20 cellular contexts compared by ENCODE assay signal in genomic region chr11:77092382-77092781, GRCh38. TPM values are rescaled to one million over a fixed set of nuclear protein-coding genes. Genes with fewer than 3 reads are reported as not detected.
"Had no signal": no experiment of that assay in that cellular context is flagged by ENCODE, and none has a peak within 500 bp of the region (broad histone marks: within the 10 kb centered on the region; RNA-seq: fewer than 3 reads in every experiment).

No MANE protein-coding gene starts in this region.

- ATAC-seq: activated CD4-positive, alpha-beta T cell treated with anti-CD3 and anti-CD28 coated beads for 36 hours; foreskin keratinocyte; naive thymus-derived CD4-positive, alpha-beta T cell; pancreas; stimulated activated naive CD8-positive, alpha-beta T cell treated with anti-CD3 and anti-CD28 coated beads, Interleukin-15, Interleukin-2, amounts not matched to agents 100 U/mL and 50 U/mL, for 24 hours; WTC11 had no signal

- H3K27me3 ChIP-seq: colonic mucosa, foreskin keratinocyte, pancreas, tibial artery, uterus had no signal

- H3K9me3 ChIP-seq: colonic mucosa, pancreas, tibial artery, uterus had no signal

- H3K4me3 ChIP-seq: colonic mucosa, pancreas, SK-N-MC, tibial artery, uterus had no signal

- H3K4me1 ChIP-seq: foreskin keratinocyte, tibial artery, uterus had no signal

- H3K27ac ChIP-seq: colonic mucosa, foreskin keratinocyte, pancreas, SK-N-MC, tibial artery, uterus had no signal

- H3K36me3 ChIP-seq: colonic mucosa, pancreas, tibial artery, uterus had no signal

- DNase-seq: activated CD4-positive, alpha-beta T cell treated with anti-CD3 and anti-CD28 coated beads for 36 hours; activated CD4-positive, alpha-beta T cell treated with anti-CD3 and anti-CD28 coated beads, Interleukin-2, amount 50 U/mL, for 48 hours; activated gamma-delta T cell treated with Interleukin-2 at 50 U/mL for 16 hours; colonic mucosa; endodermal cell; foreskin keratinocyte; kidney glomerular epithelial cell; naive thymus-derived CD4-positive, alpha-beta T cell; stimulated activated CD4-positive, alpha-beta T cell treated with anti-CD3 and anti-CD28 coated beads, Interleukin-2, amount 100 ng/mL, for 24 hours; stimulated activated naive CD8-positive, alpha-beta T cell treated with anti-CD3 and anti-CD28 coated beads, Interleukin-15, Interleukin-2, amounts not matched to agents 100 U/mL and 50 U/mL, for 24 hours; uterus had no signal

RNA-seq across cellular contexts. Expression of gene OMP, which starts 10.3 kb away (rescaled TPM):
- total RNA-seq: activated CD4-positive, alpha-beta T cell treated with anti-CD3 and anti-CD28 coated beads for 36 hours; activated T-helper 1 cell treated with anti-CD3 and anti-CD28 coated beads, Interleukin-12 subunit alpha, Interleukin-12 subunit beta, Interleukin-2, Interleukin-4 antibody, amounts not matched to agents 30 ng/mL and 10 ng/mL and 1 ng/mL, durations not matched to agents 14 hours and 24 hours and 36 hours; epithelial cell of proximal tubule; foreskin keratinocyte; lung microvascular endothelial cell; WTC11 had no signal
- polyA plus RNA-seq: fibroblast of lung; foreskin keratinocyte; naive thymus-derived CD4-positive, alpha-beta T cell had no signal

RNA-seq across cellular contexts. Expression of gene MYO7A, which starts 35.7 kb away (rescaled TPM):
- polyA plus RNA-seq: naive thymus-derived CD4-positive, alpha-beta T cell had no signal

RNA-seq across cellular contexts. Expression of gene B3GNT6, which starts 58.2 kb away (rescaled TPM):
- total RNA-seq: activated CD4-positive, alpha-beta T cell treated with anti-CD3 and anti-CD28 coated beads for 36 hours; activated T-helper 1 cell treated with anti-CD3 and anti-CD28 coated beads, Interleukin-12 subunit alpha, Interleukin-12 subunit beta, Interleukin-2, Interleukin-4 antibody, amounts not matched to agents 30 ng/mL and 10 ng/mL and 1 ng/mL, durations not matched to agents 14 hours and 24 hours and 36 hours; endodermal cell; epithelial cell of proximal tubule; fibroblast of lung; foreskin keratinocyte; lung microvascular endothelial cell; mucosa of gallbladder; naive thymus-derived CD4-positive, alpha-beta T cell had no signal
- polyA plus RNA-seq: fibroblast of lung; foreskin keratinocyte; naive thymus-derived CD4-positive, alpha-beta T cell; pancreas had no signal
